10 cellular contexts compared by ENCODE assay signal in the genomic region with DNA sequence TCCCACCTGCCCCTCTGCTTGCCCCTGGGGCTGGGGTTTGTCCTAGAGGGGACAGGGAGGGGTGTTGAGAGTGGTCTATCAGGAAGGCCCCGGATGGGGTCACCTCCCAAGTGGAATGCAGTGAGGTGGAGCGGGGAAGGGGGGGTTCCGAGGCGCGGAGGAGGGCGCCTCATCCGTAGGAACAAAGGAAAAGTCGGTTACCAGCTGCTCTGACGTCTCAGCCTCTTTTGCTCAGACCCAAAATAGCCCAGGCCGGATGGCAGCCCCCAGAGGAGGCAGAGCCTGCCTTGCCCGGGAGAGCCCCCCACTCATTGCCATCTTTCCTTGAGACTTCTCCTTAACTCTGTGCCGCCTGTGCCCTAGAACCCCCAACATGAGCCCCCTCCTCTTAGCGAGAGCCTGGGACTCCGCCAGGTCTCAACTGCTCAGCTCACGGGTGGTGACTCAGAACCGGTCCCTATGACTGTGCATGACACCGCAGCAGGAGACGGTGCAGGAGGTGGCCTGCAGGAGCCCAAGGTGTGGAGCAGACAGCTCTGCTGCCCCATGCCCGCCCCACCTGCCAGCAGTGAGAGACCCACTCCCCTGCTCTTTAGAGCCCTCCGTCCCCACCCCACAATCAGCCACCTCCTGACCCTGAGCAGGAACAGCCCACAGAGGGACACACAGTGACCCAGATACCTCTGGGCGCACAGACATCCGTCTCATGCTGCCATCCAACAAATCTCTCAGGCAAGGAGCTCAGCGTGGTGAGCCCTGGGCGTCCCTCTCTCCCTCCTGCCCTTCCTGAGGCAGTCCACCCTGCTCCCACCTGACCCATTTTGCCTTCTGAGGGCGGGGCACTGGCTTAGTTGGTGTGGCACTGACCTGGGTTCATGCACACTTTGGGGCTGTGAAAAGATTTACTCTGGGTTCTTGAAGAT. TPM values are rescaled to one million over a fixed set of nuclear protein-coding genes. Genes with fewer than 3 reads are reported as not detected.
DNase-seq lines count a peak whose midpoint lies in the region; ATAC-seq and TF ChIP-seq lines count a peak whose summit lies in the region.
"Had no signal": no experiment of that assay in that cellular context is flagged by ENCODE, and none has a peak within 500 bp of the region (broad histone marks: within the 10 kb centered on the region; RNA-seq: fewer than 3 reads in every experiment).

No MANE protein-coding gene starts in this region.

- intact Hi-C loops in Right ventricle myocardium inferior (cut with DNase I) (no loop called here), Right ventricle myocardium superior (cut with DNase I) (no loop called here), transverse colon (cut with DNase I; ENCODE audit: low total_unique reads) (no loop called here)

- H3K36me3 Mint-ChIP-seq in effector memory CD8-positive, alpha-beta T cell (ENCODE audit: insufficient read depth), result peaks cover 48% of the 10 kb centered on the region
- H3K36me3 Mint-ChIP-seq: naive thymus-derived CD8-positive, alpha-beta T cell had no signal

- 68% methylated on average over 24 of the region's 25 CpGs; no CpG with 5 or more reads in 1 of the 2 donors for WGBS in transverse colon (ENCODE audit: low coverage in 1 of 2), 2 donors

- in situ Hi-C loops in transverse colon (cut with MboI; ENCODE audit: low pct_ligation_motif_present in 1 of 4, low pct_unique_long_range_greater_than_20kb in 1 of 4, low sequenced_read_pairs in 3 of 4), result no loop called here

- TF ChIP-seq POLR2A in erythroblast (IDR thresholded peaks at IDR 0.05; ENCODE audit: low read length) (no peak), transverse colon (IDR thresholded peaks at IDR 0.05) (no peak)

- DNase-seq in Right ventricle myocardium inferior (ENCODE audit: missing footprints) (peak; percentile 50), Right ventricle myocardium superior (no peak), erythroblast (lab: John Stamatoyannopoulos, UW) (peak; percentile 26 to 70), transverse colon (no peak), DMS79 (lab: John Stamatoyannopoulos, UW) (no peak), NCI-H1930 (lab: John Stamatoyannopoulos, UW) (no peak)
- no peak for DNase-seq in effector memory CD8-positive, alpha-beta T cell
- DNase-seq: EL had no signal

- H3K4me3 ChIP-seq in transverse colon, result no peak overlapping the region

- no peak for ATAC-seq in Right ventricle myocardium inferior
- ATAC-seq in Right ventricle myocardium superior (ENCODE audit: poor library complexity), result no peak
- peak; percentile 54 for ATAC-seq in SK-N-SH treated with all-trans-retinoic acid at 6 μM for 48 hours
- no peak for ATAC-seq in effector memory CD8-positive, alpha-beta T cell (replicated peaks)

- no peaks in the 10 kb centered on the region for H3K36me3 ChIP-seq in transverse colon

- H3K4me1 Mint-ChIP-seq in effector memory CD8-positive, alpha-beta T cell (ENCODE audit: low read depth in 2 of 2), result peaks cover 0 to 6% of the 10 kb centered on the region in 2 donors

- peak overlapping the region in 3 of 4 donors; percentile 5 to 50 (median 40) for H3K27ac ChIP-seq in transverse colon

- peak overlapping the region in 1 of 2 donors; percentile 76 for H3K27ac Mint-ChIP-seq in effector memory CD8-positive, alpha-beta T cell

- H3K4me3 Mint-ChIP-seq in effector memory CD8-positive, alpha-beta T cell, result no peak overlapping the region

- H3K9me3 ChIP-seq in transverse colon, result no peaks in the 10 kb centered on the region

- no peak for TF ChIP-seq EP300 in transverse colon (IDR thresholded peaks at IDR 0.05; ENCODE audit: low read depth)

- no peak for TF ChIP-seq CTCF in transverse colon (IDR thresholded peaks at IDR 0.05)

- peaks cover 7 to 21% (median 17%) of the 10 kb centered on the region in 4 donors for H3K4me1 ChIP-seq in transverse colon

- H3K27me3 ChIP-seq in transverse colon, result no peaks in the 10 kb centered on the region

- H3K9me3 Mint-ChIP-seq in effector memory CD8-positive, alpha-beta T cell, result no peaks in the 10 kb centered on the region
- H3K9me3 Mint-ChIP-seq: naive thymus-derived CD8-positive, alpha-beta T cell had no signal

- no peaks in the 10 kb centered on the region for H3K27me3 Mint-ChIP-seq in effector memory CD8-positive, alpha-beta T cell
- H3K27me3 Mint-ChIP-seq: naive thymus-derived CD8-positive, alpha-beta T cell had no signal

TF ChIP-seq in SK-N-SH treated with all-trans-retinoic acid at 6 μM for 48 hours, 23 proteins besides CTCF, POLR2A, EP300 and RAD21 (continues in another document):
- TF ChIP-seq, protein P1, sequence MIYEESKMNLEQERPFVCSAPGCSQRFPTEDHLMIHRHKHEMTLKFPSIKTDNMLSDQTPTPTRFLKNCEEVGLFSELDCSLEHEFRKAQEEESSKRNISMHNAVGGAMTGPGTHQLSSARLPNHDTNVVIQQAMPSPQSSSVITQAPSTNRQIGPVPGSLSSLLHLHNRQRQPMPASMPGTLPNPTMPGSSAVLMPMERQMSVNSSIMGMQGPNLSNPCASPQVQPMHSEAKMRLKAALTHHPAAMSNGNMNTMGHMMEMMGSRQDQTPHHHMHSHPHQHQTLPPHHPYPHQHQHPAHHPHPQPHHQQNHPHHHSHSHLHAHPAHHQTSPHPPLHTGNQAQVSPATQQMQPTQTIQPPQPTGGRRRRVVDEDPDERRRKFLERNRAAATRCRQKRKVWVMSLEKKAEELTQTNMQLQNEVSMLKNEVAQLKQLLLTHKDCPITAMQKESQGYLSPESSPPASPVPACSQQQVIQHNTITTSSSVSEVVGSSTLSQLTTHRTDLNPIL (CRISPR knock-in tag; IDR thresholded peaks at IDR 0.05; ENCODE audit: low read depth), result no peak
- TF ChIP-seq ZFP30 (CRISPR knock-in tag; IDR thresholded peaks at IDR 0.05), result no peak
- TF ChIP-seq BACH2 (CRISPR knock-in tag; IDR thresholded peaks at IDR 0.05; ENCODE audit: borderline replicate concordance), result no peak
- TF ChIP-seq ZC3H10 (CRISPR knock-in tag; IDR thresholded peaks at IDR 0.05), result no peak
- TF ChIP-seq ZNF8 (CRISPR knock-in tag; IDR thresholded peaks at IDR 0.05), result no peak
- no peak for TF ChIP-seq SNAI2 (CRISPR knock-in tag; IDR thresholded peaks at IDR 0.05)
- no peak for TF ChIP-seq RARB (CRISPR knock-in tag; IDR thresholded peaks at IDR 0.05)
- TF ChIP-seq, protein P2, sequence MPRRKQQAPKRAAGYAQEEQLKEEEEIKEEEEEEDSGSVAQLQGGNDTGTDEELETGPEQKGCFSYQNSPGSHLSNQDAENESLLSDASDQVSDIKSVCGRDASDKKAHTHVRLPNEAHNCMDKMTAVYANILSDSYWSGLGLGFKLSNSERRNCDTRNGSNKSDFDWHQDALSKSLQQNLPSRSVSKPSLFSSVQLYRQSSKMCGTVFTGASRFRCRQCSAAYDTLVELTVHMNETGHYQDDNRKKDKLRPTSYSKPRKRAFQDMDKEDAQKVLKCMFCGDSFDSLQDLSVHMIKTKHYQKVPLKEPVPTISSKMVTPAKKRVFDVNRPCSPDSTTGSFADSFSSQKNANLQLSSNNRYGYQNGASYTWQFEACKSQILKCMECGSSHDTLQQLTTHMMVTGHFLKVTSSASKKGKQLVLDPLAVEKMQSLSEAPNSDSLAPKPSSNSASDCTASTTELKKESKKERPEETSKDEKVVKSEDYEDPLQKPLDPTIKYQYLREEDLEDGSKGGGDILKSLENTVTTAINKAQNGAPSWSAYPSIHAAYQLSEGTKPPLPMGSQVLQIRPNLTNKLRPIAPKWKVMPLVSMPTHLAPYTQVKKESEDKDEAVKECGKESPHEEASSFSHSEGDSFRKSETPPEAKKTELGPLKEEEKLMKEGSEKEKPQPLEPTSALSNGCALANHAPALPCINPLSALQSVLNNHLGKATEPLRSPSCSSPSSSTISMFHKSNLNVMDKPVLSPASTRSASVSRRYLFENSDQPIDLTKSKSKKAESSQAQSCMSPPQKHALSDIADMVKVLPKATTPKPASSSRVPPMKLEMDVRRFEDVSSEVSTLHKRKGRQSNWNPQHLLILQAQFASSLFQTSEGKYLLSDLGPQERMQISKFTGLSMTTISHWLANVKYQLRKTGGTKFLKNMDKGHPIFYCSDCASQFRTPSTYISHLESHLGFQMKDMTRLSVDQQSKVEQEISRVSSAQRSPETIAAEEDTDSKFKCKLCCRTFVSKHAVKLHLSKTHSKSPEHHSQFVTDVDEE (CRISPR knock-in tag; IDR thresholded peaks at IDR 0.05), result no peak
- TF ChIP-seq ARNTL (CRISPR knock-in tag; IDR thresholded peaks at IDR 0.05; ENCODE audit: borderline replicate concordance, low read depth), result no peak
- TF ChIP-seq, protein P3, sequence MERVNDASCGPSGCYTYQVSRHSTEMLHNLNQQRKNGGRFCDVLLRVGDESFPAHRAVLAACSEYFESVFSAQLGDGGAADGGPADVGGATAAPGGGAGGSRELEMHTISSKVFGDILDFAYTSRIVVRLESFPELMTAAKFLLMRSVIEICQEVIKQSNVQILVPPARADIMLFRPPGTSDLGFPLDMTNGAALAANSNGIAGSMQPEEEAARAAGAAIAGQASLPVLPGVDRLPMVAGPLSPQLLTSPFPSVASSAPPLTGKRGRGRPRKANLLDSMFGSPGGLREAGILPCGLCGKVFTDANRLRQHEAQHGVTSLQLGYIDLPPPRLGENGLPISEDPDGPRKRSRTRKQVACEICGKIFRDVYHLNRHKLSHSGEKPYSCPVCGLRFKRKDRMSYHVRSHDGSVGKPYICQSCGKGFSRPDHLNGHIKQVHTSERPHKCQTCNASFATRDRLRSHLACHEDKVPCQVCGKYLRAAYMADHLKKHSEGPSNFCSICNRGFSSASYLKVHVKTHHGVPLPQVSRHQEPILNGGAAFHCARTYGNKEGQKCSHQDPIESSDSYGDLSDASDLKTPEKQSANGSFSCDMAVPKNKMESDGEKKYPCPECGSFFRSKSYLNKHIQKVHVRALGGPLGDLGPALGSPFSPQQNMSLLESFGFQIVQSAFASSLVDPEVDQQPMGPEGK (CRISPR knock-in tag; IDR thresholded peaks at IDR 0.05; ENCODE audit: borderline replicate concordance), result no peak

RNA-seq across cellular contexts. Expression of a gene that starts 13.1 kb away (rescaled TPM):
- total RNA-seq in Right ventricle myocardium inferior (1.6 TPM), Right ventricle myocardium superior (1.7 TPM), transverse colon (1 to 10 TPM; 4.1 to 6.0 (median 5.0) TPM)

RNA-seq across cellular contexts. Expression of a gene that starts 23.0 kb away (rescaled TPM):
- 81.1 TPM for total RNA-seq in Right ventricle myocardium inferior
- total RNA-seq in Right ventricle myocardium superior, result 74.8 TPM
- total RNA-seq in transverse colon, result 10 to 100 TPM; 12.0 to 55.9 (median 30.3) TPM

RNA-seq across cellular contexts. Expression of a gene that starts 23.1 kb away (rescaled TPM):
- 13.8 TPM for total RNA-seq in Right ventricle myocardium inferior
- 11.8 TPM for total RNA-seq in Right ventricle myocardium superior
- total RNA-seq in transverse colon, result 10 to 100 TPM in 1 of 4 donors, 1 to 10 TPM in 3; 1.9 to 26.7 (median 6.8) TPM

RNA-seq across cellular contexts. Expression of a gene that starts 32.2 kb away (rescaled TPM):
- total RNA-seq in Right ventricle myocardium inferior, result 21.5 TPM
- total RNA-seq in Right ventricle myocardium superior, result 18.6 TPM
- total RNA-seq in transverse colon, result 100 to 1,000 TPM; 108 to 177 (median 117) TPM

RNA-seq across cellular contexts. Expression of a gene that starts 38.8 kb away (rescaled TPM):
- total RNA-seq in Right ventricle myocardium inferior, result 3.0 TPM
- 2.7 TPM for total RNA-seq in Right ventricle myocardium superior
- 1 to 10 TPM in 1 of 4 donors, under 1 TPM in 1, not detected in 2; 0.82 to 3.5 TPM for total RNA-seq in transverse colon

Comparison
In these comparisons a context has a peak if more than half of its experiments do, and no peak if none do; other contexts are left out.
1. DNase-seq: peak in Right ventricle myocardium inferior (single experiment) and erythroblast (2 of 2); none in Right ventricle myocardium superior (single experiment), transverse colon (single experiment), DMS79 (single experiment), effector memory CD8-positive, alpha-beta T cell (0 of 3) and NCI-H1930 (0 of 2).